Comparison of ENCODE assay signal across 1 cellular context in the genomic region with DNA sequence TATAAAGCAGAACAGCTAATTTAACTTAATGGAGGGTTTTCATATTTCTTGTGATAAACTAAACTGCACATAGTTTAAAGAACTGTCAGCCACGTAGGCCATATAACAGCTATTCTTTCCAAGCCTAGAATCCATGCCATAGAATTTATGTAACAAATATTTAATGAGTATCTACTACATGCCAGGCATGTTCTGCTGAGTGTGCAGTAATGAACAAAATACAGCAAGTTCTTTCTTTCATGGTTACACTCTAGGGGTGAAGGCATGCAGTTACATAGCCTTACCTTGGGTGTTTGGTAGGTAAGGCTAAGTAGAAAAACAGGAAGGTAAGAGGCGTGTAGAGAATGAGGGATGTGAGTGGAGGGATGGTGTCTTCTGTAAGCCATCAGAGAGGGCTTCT.
A peak's percentile ranks its signal among the peaks of the same experiment; 100 is the strongest.
TF ChIP-seq lines count a peak whose summit lies in the region.

No MANE protein-coding gene starts in this region.

TF ChIP-seq in K562, 482 proteins besides CTCF, POLR2A, EP300 and RAD21:
- no peak for TF ChIP-seq MYBL2 (IDR thresholded peaks at IDR 0.05; ENCODE audit: low read depth)
- TF ChIP-seq MYBL2 (CRISPR knock-in tag; IDR thresholded peaks at IDR 0.05; ENCODE audit: borderline replicate concordance): no peak
- TF ChIP-seq MAFG (tag; conservative IDR thresholded peaks at IDR 0.05): peak; percentile 93
- TF ChIP-seq ZNF347 (CRISPR knock-in tag; IDR thresholded peaks at IDR 0.05; ENCODE audit: low read depth): no peak
- peak; percentile 94 for TF ChIP-seq C11orf30 (IDR thresholded peaks at IDR 0.05; ENCODE audit: low read depth)
- TF ChIP-seq TRIM25 (IDR thresholded peaks at IDR 0.05; ENCODE audit: borderline replicate concordance): no peak
- TF ChIP-seq DIDO1 (tag; IDR thresholded peaks at IDR 0.05; ENCODE audit: low read depth): no peak
- no peak for TF ChIP-seq POLR3A (IDR thresholded peaks at IDR 0.05; ENCODE audit: borderline replicate concordance, extremely low read depth, insufficient read depth, insufficient read length)
- TF ChIP-seq CC2D1A (IDR thresholded peaks at IDR 0.05): no peak
- no peak for TF ChIP-seq SUPT5H (IDR thresholded peaks at IDR 0.05)
- no peak for TF ChIP-seq XRCC5 (IDR thresholded peaks at IDR 0.05; ENCODE audit: low read depth, low read length)
- no peak for TF ChIP-seq CEBPG (CRISPR knock-in tag; IDR thresholded peaks at IDR 0.05)
- TF ChIP-seq CEBPG (tag; conservative IDR thresholded peaks at IDR 0.05 in 1 of 2, IDR thresholded peaks at IDR 0.05 in 1 of 2): no peak
- TF ChIP-seq SAP30 (IDR thresholded peaks at IDR 0.05; ENCODE audit: borderline replicate concordance, insufficient read depth, low read depth, low read length, poor library complexity, severe bottlenecking): no peak
- TF ChIP-seq NFRKB (IDR thresholded peaks at IDR 0.05; ENCODE audit: low read depth): no peak
- TF ChIP-seq JUNB (CRISPR knock-in tag; conservative IDR thresholded peaks at IDR 0.05): no peak
- TF ChIP-seq ZBTB26 (CRISPR knock-in tag; IDR thresholded peaks at IDR 0.05): no peak
- no peak for TF ChIP-seq BCL6 (CRISPR knock-in tag; IDR thresholded peaks at IDR 0.05)
- no peak for TF ChIP-seq ZNF395 (CRISPR knock-in tag; IDR thresholded peaks at IDR 0.05)
- TF ChIP-seq ZNF316 (IDR thresholded peaks at IDR 0.05): peak; percentile 97
- no peak for TF ChIP-seq ZNF12 (CRISPR knock-in tag; IDR thresholded peaks at IDR 0.05)
- TF ChIP-seq SP1 (CRISPR knock-in tag; IDR thresholded peaks at IDR 0.05): no peak
- no peak for TF ChIP-seq E4F1 (CRISPR knock-in tag; IDR thresholded peaks at IDR 0.05; ENCODE audit: borderline replicate concordance)
- TF ChIP-seq MAFK (IDR thresholded peaks at IDR 0.05; ENCODE audit: low read length): peak; percentile 89
- no peak for TF ChIP-seq MTA3 (IDR thresholded peaks at IDR 0.05; ENCODE audit: borderline replicate concordance)
- no peak for TF ChIP-seq GATAD2A (IDR thresholded peaks at IDR 0.05)
- TF ChIP-seq PHB (CRISPR knock-in tag; IDR thresholded peaks at IDR 0.05): no peak
- TF ChIP-seq MAFF (IDR thresholded peaks at IDR 0.05; ENCODE audit: low read length): peak; percentile 90
- no peak for TF ChIP-seq SAFB2 (IDR thresholded peaks at IDR 0.05; ENCODE audit: borderline replicate concordance, low read depth, low read length, severe bottlenecking)
